8 cellular contexts compared by ENCODE assay signal in the genomic region with DNA sequence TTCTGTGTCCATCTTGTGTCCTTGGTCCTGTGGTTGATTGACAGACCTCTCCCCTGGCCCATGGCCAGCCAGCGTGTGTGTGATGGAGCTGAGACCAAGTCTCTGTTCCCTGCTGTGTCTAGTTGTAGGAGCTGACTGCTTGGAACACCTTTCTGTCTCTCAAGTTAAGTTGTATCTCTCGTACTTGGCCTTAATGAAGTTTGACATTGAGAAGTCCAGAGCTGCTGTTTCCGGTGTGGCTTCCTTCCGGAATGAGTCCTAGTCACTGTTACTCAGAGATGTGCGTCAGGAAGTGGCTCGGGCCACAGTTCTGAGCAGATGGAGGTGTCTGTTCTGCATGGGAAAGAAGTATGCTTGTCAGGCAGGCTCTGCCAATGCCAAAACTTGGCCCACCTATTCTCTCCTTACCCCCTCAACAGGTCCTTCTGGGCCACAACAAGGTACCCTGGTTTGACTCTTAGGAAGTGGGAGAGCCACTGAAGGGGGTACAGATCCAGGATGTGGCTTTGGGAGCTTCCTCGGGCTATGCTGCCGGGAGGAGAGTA. TPM values are rescaled to one million over a fixed set of nuclear protein-coding genes. Genes with fewer than 3 reads are reported as not detected.
DNase-seq lines count a peak whose midpoint lies in the region; ATAC-seq, FAIRE-seq and TF ChIP-seq lines count a peak whose summit lies in the region.

No MANE protein-coding gene starts in this region.

- H3K36me3 Mint-ChIP-seq in T-cell, result peaks cover 3% of the 10 kb centered on the region

- H3K27me3 ChIP-seq in right lobe of liver, result no peaks in the 10 kb centered on the region

- TF ChIP-seq CTCF in AG10803 (conservative IDR thresholded peaks at IDR 0.05; ENCODE audit: low read length), result no peak
- TF ChIP-seq CTCF in right lobe of liver (IDR thresholded peaks at IDR 0.05), result no peak

- no peaks in the 10 kb centered on the region for H3K27me3 Mint-ChIP-seq in T-cell

- DNase-seq in AG10803 (ENCODE audit: low read depth) (peak; percentile 71), H54 (ENCODE audit: insufficient read length, low spot score) (peak; percentile 75), T-cell (peak; percentile 39 to 74 (median 61)), right lobe of liver (peak in 1 of 3 donors; percentile 49), SW480 (ENCODE audit: low spot score) (no peak)
- DNase-seq in stimulated activated CD8-positive, alpha-beta memory T cell treated with anti-CD3 and anti-CD28 coated beads, Interleukin-4, amount 100 ng/mL, for 24 hours (ENCODE audit: low read depth), result peak; percentile 45

- H3K27ac ChIP-seq in adipose tissue (ENCODE audit: low read depth, low read length), result peak overlapping the region; percentile 84
- peak overlapping the region; percentile 12 to 63 (median 61) for H3K27ac ChIP-seq in right lobe of liver

- peaks cover 0 to 59% (median 13%) of the 10 kb centered on the region in 4 donors for H3K4me1 ChIP-seq in right lobe of liver

- CTCF ChIA-PET in T-cell (lab: Charles Lee), result interaction anchor here in 1 of 2 donors (1.2 kb wide), 1 partner anchor 30 kb away, joined by 6 read pairs; no protein-coding TSS in a partner anchor

- peak overlapping the region; percentile 80 to 97 (median 84) for H3K4me3 Mint-ChIP-seq in T-cell

- no peaks in the 10 kb centered on the region for H3K9me3 ChIP-seq in right lobe of liver

- H3K27ac Mint-ChIP-seq in T-cell, result peak overlapping the region; percentile 93 to 100

- no peaks in the 10 kb centered on the region for H3K36me3 ChIP-seq in right lobe of liver

- peak; percentile 11 for FAIRE-seq in H54 (lab: Jason Lieb, UNC)

- ATAC-seq in T-cell (replicated peaks in 1 of 4) (peak; percentile 67 to 70 (median 67)), right lobe of liver (peak; percentile 45 to 50 (median 46)), HG03521 (IDR thresholded peaks at IDR 0.05; ENCODE audit: unreplicated experiment) (no peak)

- POLR2A ChIA-PET in T-cell (lab: Charles Lee), result interaction anchor here in 1 of 2 donors (0.6 kb wide), 1 partner anchor 10 kb away, joined by 3 read pairs; no protein-coding TSS in a partner anchor

- TF ChIP-seq POLR2A in H54 (IDR thresholded peaks at IDR 0.05; ENCODE audit: low read depth, low read length) (no peak), right lobe of liver (IDR thresholded peaks at IDR 0.05) (no peak)

- WGBS in adipose tissue, 3 donors, result 37 to 50% (median 49%) methylated on average over 8 of the region's 8 CpGs
- 41% methylated on average over 5 of the region's 8 CpGs for WGBS in right lobe of liver (ENCODE audit: insufficient coverage, low coverage, low lambda C conversion rate, missing lambda C conversion rate)

- H3K4me3 ChIP-seq in AG10803 (ENCODE audit: low read length) (no peak overlapping the region), right lobe of liver (peak overlapping the region in 1 of 3 donors; percentile 4)

- H3K9me3 Mint-ChIP-seq in T-cell, result no peaks in the 10 kb centered on the region

- intact Hi-C loops in right lobe of liver (cut with DNase I), result no loop called here

- H3K4me1 Mint-ChIP-seq in T-cell, result peaks cover 73 to 87% (median 84%) of the 10 kb centered on the region in 3 donors

RNA-seq across cellular contexts. Expression of a gene that starts 54.3 kb away (rescaled TPM):
- total RNA-seq in T-cell (100 to 1,000 TPM; 114 to 144 (median 133) TPM), right lobe of liver (10 to 100 TPM; 23.9 to 59.6 (median 39.2) TPM)
- 10 to 100 TPM; 12.6 to 33.8 (median 24.9) TPM for polyA plus RNA-seq in adipose tissue

RNA-seq across cellular contexts. Expression of a gene that starts 55.6 kb away (rescaled TPM):
- total RNA-seq in T-cell, result 10 to 100 TPM in 3 of 5 donors, 1 to 10 TPM in 2; 3.9 to 13.0 (median 11.0) TPM
- polyA plus RNA-seq in adipose tissue, result 1 to 10 TPM in 2 of 3 donors, under 1 TPM in 1; 0.82 to 1.2 (median 1.1) TPM
- total RNA-seq in right lobe of liver, result 1 to 10 TPM in 4 of 6 experiments, under 1 TPM in 2; 0.53 to 2.9 (median 1.1) TPM

RNA-seq across cellular contexts. Expression of a gene that starts 56.2 kb away (rescaled TPM):
- total RNA-seq in T-cell, result 100 to 1,000 TPM; 188 to 235 (median 233) TPM
- polyA plus RNA-seq in adipose tissue, result 100 to 1,000 TPM; 169 to 404 (median 248) TPM
- 100 to 1,000 TPM in 4 of 6 experiments, 10 to 100 TPM in 2; 20.8 to 202 (median 154) TPM for total RNA-seq in right lobe of liver
